In the genomic region with DNA sequence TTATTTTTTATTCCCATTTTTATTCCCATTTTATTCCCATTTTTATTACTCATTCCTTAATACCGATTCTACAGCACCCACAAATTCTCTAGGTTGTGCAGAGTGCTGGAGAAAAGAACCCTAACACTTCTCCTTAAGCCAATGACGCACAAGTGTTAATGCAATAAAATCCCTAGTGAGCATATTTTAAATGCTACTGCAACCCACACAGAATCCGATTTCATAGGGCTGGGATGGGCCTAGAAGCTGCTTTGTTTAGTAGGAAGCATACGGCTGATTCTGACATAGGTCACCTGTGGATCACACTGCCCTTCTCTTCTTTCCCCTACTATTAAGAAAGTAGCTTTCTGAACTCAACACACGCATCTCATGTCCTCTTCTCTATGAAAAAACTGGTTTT, we compare ENCODE assay signal across 33 cellular contexts. TPM values are rescaled to one million over a fixed set of nuclear protein-coding genes. Genes with fewer than 3 reads are reported as not detected.
"Had no signal": no experiment of that assay in that cellular context is flagged by ENCODE, and none has a peak within 500 bp of the region (broad histone marks: within the 10 kb centered on the region; RNA-seq: fewer than 3 reads in every experiment).

No MANE protein-coding gene starts in this region.

- DNase-seq: activated B cell treated with CpG ODN at 0.5 μM for 24 hours; activated CD4-positive, alpha-beta memory T cell treated with anti-CD3 and anti-CD28 coated beads for 36 hours; activated CD4-positive, alpha-beta T cell treated with anti-CD3 and anti-CD28 coated beads for 4 hours; activated CD4-positive, alpha-beta T cell treated with anti-CD3 and anti-CD28 coated beads, Interleukin-2, amount 50 U/mL, for 1 hour; activated CD4-positive, CD25-positive, alpha-beta regulatory T cell treated with anti-CD3 and anti-CD28 coated beads, Interleukin-2, amount 50 U/mL, for 72 hours; activated CD8-positive, alpha-beta memory T cell treated with anti-CD3 and anti-CD28 coated beads, Interleukin-2, amount 50 U/mL, for 4 hours; activated gamma-delta T cell; activated naive CD4-positive, alpha-beta T cell treated with anti-CD3 and anti-CD28 coated beads for 36 hours; activated T-cell treated with anti-CD3 and anti-CD28 coated beads for 4 hours; amniotic stem cell; aorta; IMR-90; NCI-H1092 treated with DMSO at 0.1 percent for 48 hours; NCI-H146; NCI-H187 treated with DMSO at 0.1 percent for 48 hours; NCI-H345; NCI-H524 treated with DMSO at 0.1 percent for 48 hours; NCI-H748 treated with DMSO at 0.1 percent for 48 hours; NK-92 treated with Interleukin-12 subunit alpha and Interleukin-12 subunit beta, amount 100 ng/mL, for 24 hours; PC-3; Peyer's patch; RPMI8226; SHP77 treated with DMSO at 0.1 percent for 48 hours; SW 1271; T-helper 1 cell; T-helper 2 cell; T-helper 9 cell had no signal

- H3K36me3 ChIP-seq: cardiac muscle cell, Peyer's patch had no signal

- H3K27ac Mint-ChIP-seq: activated B cell treated with CpG ODN at 0.5 μM for 24 hours; activated CD4-positive, alpha-beta memory T cell treated with anti-CD3 and anti-CD28 coated beads for 36 hours; activated naive CD4-positive, alpha-beta T cell treated with anti-CD3 and anti-CD28 coated beads for 36 hours; activated naive CD4-positive, alpha-beta T cell treated with anti-CD3 and anti-CD28 coated beads, Interleukin-2, amount 50 U/mL, for 72 hours; activated T-helper 2 cell treated with anti-CD3 and anti-CD28 coated beads, Interferon-gamma antibody, Interleukin-2, Interleukin-4, amounts not matched to agents 10 μg/mL and 5 μg/mL and 100 μg/mL, durations not matched to agents 14 hours and 24 hours and 36 hours had no signal

- H3K27ac ChIP-seq: cardiac muscle cell, Peyer's patch, VCaP had no signal

- H3K9me3 ChIP-seq: Peyer's patch had no signal

- H3K4me1 ChIP-seq: Peyer's patch had no signal

- H3K27me3 ChIP-seq: cardiac muscle cell, Peyer's patch had no signal

- ATAC-seq: activated naive CD4-positive, alpha-beta T cell treated with anti-CD3 and anti-CD28 coated beads, Interleukin-2, amount 50 U/mL, for 72 hours; K562; PC-3 had no signal

- H3K4me1 Mint-ChIP-seq: activated B cell treated with CpG ODN at 0.5 μM for 24 hours; central memory CD8-positive, alpha-beta T cell had no signal

- H3K9me3 Mint-ChIP-seq: activated B cell treated with CpG ODN at 0.5 μM for 24 hours; activated CD4-positive, alpha-beta memory T cell treated with anti-CD3 and anti-CD28 coated beads for 36 hours; activated naive CD4-positive, alpha-beta T cell treated with anti-CD3 and anti-CD28 coated beads for 36 hours; activated naive CD4-positive, alpha-beta T cell treated with anti-CD3 and anti-CD28 coated beads, Interleukin-2, amount 50 U/mL, for 72 hours; activated T-helper 2 cell treated with anti-CD3 and anti-CD28 coated beads, Interferon-gamma antibody, Interleukin-2, Interleukin-4, amounts not matched to agents 10 μg/mL and 5 μg/mL and 100 μg/mL, durations not matched to agents 14 hours and 24 hours and 36 hours; central memory CD8-positive, alpha-beta T cell had no signal

- H3K4me3 ChIP-seq: cardiac muscle cell, K562, Peyer's patch had no signal

- H3K27me3 Mint-ChIP-seq: activated CD4-positive, alpha-beta memory T cell treated with anti-CD3 and anti-CD28 coated beads for 36 hours had no signal

- H3K4me3 Mint-ChIP-seq: activated B cell treated with CpG ODN at 0.5 μM for 24 hours; activated CD4-positive, alpha-beta memory T cell treated with anti-CD3 and anti-CD28 coated beads for 36 hours; activated naive CD4-positive, alpha-beta T cell treated with anti-CD3 and anti-CD28 coated beads for 36 hours; central memory CD8-positive, alpha-beta T cell had no signal

- H3K36me3 Mint-ChIP-seq: activated CD4-positive, alpha-beta memory T cell treated with anti-CD3 and anti-CD28 coated beads for 36 hours; activated naive CD4-positive, alpha-beta T cell treated with anti-CD3 and anti-CD28 coated beads, Interleukin-2, amount 50 U/mL, for 72 hours had no signal

RNA-seq across cellular contexts. Expression of a gene that starts 45.1 kb away (rescaled TPM):
- total RNA-seq: activated B cell treated with CpG ODN at 0.5 μM for 24 hours; activated CD4-positive, alpha-beta memory T cell treated with anti-CD3 and anti-CD28 coated beads for 36 hours; activated naive CD4-positive, alpha-beta T cell treated with anti-CD3 and anti-CD28 coated beads for 36 hours; activated naive CD4-positive, alpha-beta T cell treated with anti-CD3 and anti-CD28 coated beads, Interleukin-2, amount 50 U/mL, for 72 hours; activated T-helper 2 cell treated with anti-CD3 and anti-CD28 coated beads, Interferon-gamma antibody, Interleukin-2, Interleukin-4, amounts not matched to agents 10 μg/mL and 5 μg/mL and 100 μg/mL, durations not matched to agents 14 hours and 24 hours and 36 hours; K562; PC-3; Peyer's patch had no signal
